Comparison of ENCODE assay signal across 11 cellular contexts in the genomic region with DNA sequence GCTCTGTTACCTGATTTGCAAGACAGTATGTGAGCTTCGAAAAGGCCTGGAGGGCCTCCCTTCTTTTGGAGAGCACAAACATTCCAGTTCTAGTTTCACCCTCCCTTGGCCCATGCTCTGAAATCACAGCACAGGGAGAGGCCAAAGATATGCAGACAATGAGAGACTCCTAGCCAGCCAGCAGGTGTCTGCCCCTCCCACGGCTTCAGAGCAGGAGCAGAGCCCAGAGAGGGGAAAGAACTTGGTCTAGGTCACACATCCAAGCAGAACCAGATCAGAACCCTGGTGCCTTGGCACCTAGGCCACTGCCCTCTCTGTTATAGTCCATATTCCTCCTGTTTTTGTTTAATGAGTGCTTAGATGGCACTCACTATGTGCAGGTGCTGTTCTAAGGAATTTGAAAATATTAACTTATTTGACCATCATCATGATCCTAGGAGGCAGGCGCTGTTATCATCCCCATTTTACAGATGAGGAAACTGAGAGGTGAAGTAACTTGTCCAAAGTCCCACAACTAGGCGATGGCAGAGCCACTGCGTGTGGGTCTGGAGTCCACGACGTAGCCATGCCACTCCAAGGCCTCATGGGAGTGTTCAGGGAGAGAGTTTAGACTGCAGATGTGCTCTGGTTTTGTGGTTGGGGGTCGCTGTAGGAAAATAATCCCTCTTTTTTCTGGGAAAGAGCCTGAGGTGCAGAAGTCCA. TPM values are rescaled to one million over a fixed set of nuclear protein-coding genes. Genes with fewer than 3 reads are reported as not detected.
DNase-seq lines count a peak whose midpoint lies in the region; ATAC-seq, FAIRE-seq and TF ChIP-seq lines count a peak whose summit lies in the region.
"Had no signal": no experiment of that assay in that cellular context is flagged by ENCODE, and none has a peak within 500 bp of the region (broad histone marks: within the 10 kb centered on the region; RNA-seq: fewer than 3 reads in every experiment).

No MANE protein-coding gene starts in this region.

- peak overlapping the region; percentile 39 to 47; a peak in 3 of 4 replicates for H3K4me2 ChIP-seq in H1 (ENCODE audit: insufficient read depth in 1 of 2, low read depth in 2 of 2, low read length in 2 of 2)

- H2AFZ ChIP-seq in H1 (ENCODE audit: low read length): peak overlapping the region; percentile 83

- 0 out of 8 replicates have a peak overlapping the region, but pooled peaks of 1 of the 4 experiments have one; percentile 13 for H3K4me3 ChIP-seq in H1 (ENCODE audit: extremely low read depth in 1 of 4, insufficient read depth in 2 of 4, low read depth in 3 of 4, low read length in 4 of 4)

- peak overlapping the region; percentile 32; the same call in 1 of the 2 replicates for H2AK5ac ChIP-seq in H1 (ENCODE audit: low read depth, low read length)

- H3K27ac ChIP-seq in H1 (ENCODE audit: low read depth, low read length): peak overlapping the region; percentile 77
- H3K27ac ChIP-seq: 22Rv1 had no signal

- H2BK15ac ChIP-seq in H1 (ENCODE audit: low read length): peak overlapping the region; percentile 89; the same call in 1 of the 2 replicates

- 75% methylated on average over 8 of the region's 8 CpGs; no CpG with 5 or more reads in 1 of the 2 experiments for WGBS in H1 (ENCODE audit: extremely low coverage in 1 of 2, insufficient coverage in 1 of 2, insufficient read length in 1 of 2, insufficient replicate concordance in 2 of 2, low coverage in 1 of 2, low lambda C conversion rate in 2 of 2, missing lambda C conversion rate in 1 of 2), 2 experiments

- no peaks in the 10 kb centered on the region for H4K20me1 ChIP-seq in H1 (replicated peaks in 1 of 2; ENCODE audit: control insufficient read depth in 1 of 2, insufficient read depth in 2 of 2, low read length in 2 of 2)

- H3K9me3 Mint-ChIP-seq in mesothelial cell of epicardium: no peaks in the 10 kb centered on the region
- no peaks in the 10 kb centered on the region for H3K9me3 Mint-ChIP-seq in type B pancreatic cell
- H3K9me3 Mint-ChIP-seq: activated CD8-positive, alpha-beta T cell treated with anti-CD3 and anti-CD28 coated beads for 36 hours; activated naive CD4-positive, alpha-beta T cell treated with anti-CD3 and anti-CD28 coated beads, Interleukin-2, amount 50 U/mL, for 72 hours had no signal

- H3K27ac Mint-ChIP-seq in mesothelial cell of epicardium (peak overlapping the region; percentile 87), type B pancreatic cell (peak overlapping the region; percentile 88), T-helper 17 cell (no peak overlapping the region)
- H3K27ac Mint-ChIP-seq: activated CD8-positive, alpha-beta T cell treated with anti-CD3 and anti-CD28 coated beads for 36 hours had no signal

- no peak overlapping the region for H3K23ac ChIP-seq in H1 (ENCODE audit: insufficient read length)

- peak in 1 of 2 experiments; percentile 40; a peak in 1 of 3 replicates for TF ChIP-seq EP300 in H1 (IDR thresholded peaks at IDR 0.05; ENCODE audit: borderline replicate concordance in 1 of 2, low read depth in 2 of 2, low read length in 2 of 2)

- ATAC-seq in HG02588 (IDR thresholded peaks at IDR 0.05; ENCODE audit: unreplicated experiment) (no peak), T-helper 17 cell (no peak)

- DNase-seq in DMS 273 (lab: John Stamatoyannopoulos, UW; ENCODE audit: unreplicated experiment) (peak; percentile 17), DMS 273 treated with DMSO at 0.1 percent for 48 hours (lab: John Stamatoyannopoulos, UW) (no peak), H1 (ENCODE audit: low read depth in 1 of 2, low spot score in 2 of 2) (peak; percentile 47 to 58), mesothelial cell of epicardium (ENCODE audit: low spot score in 2 of 2, unreplicated experiment in 2 of 2) (no peak), type B pancreatic cell (ENCODE audit: extremely low spot score, unreplicated experiment) (no peak), OCI-M1 (lab: John Stamatoyannopoulos, UW) (no peak), T-helper 17 cell (no peak)

- CTCF ChIA-PET in H1 (lab: Charles Lee; ENCODE audit: partially characterized antibody): interaction anchor here (0.9 to 2.8 kb wide), 5 partner anchors 25 to 103 kb away, joined by 3 to 7 read pairs (median 4); partner anchors contain the start of gene TMOD1

- peak overlapping the region; percentile 26 for H4K91ac ChIP-seq in H1 (replicated peaks; ENCODE audit: insufficient read length, low read length)

- H3K4me3 Mint-ChIP-seq in mesothelial cell of epicardium (no peak overlapping the region), type B pancreatic cell (no peak overlapping the region), T-helper 17 cell (no peak overlapping the region)
- H3K4me3 Mint-ChIP-seq: activated CD8-positive, alpha-beta T cell treated with anti-CD3 and anti-CD28 coated beads for 36 hours had no signal

- peak; percentile 87 for FAIRE-seq in H1 (lab: Jason Lieb, UNC)

- no peak overlapping the region for H4K8ac ChIP-seq in H1 (ENCODE audit: extremely low read depth, insufficient read depth, low read length)

- no peaks in the 10 kb centered on the region for H3K79me2 ChIP-seq in H1 (ENCODE audit: control insufficient read depth in 1 of 2, insufficient read depth in 2 of 2, low read length in 2 of 2)

- H3K36me3 ChIP-seq in H1 (ENCODE audit: control insufficient read depth in 2 of 4, insufficient read depth in 4 of 4, low read length in 3 of 4): no peaks in the 10 kb centered on the region

- peak overlapping the region; percentile 14 for H3K4ac ChIP-seq in H1 (replicated peaks; ENCODE audit: insufficient read length, low read depth, low read length)

- TF ChIP-seq CTCF in H1 (IDR thresholded peaks at IDR 0.05; ENCODE audit: control extremely low read depth in 1 of 3, insufficient read depth in 1 of 3, low read depth in 1 of 3, low read length in 3 of 3) (no peak), mesothelial cell of epicardium (IDR thresholded peaks at IDR 0.05; ENCODE audit: unreplicated experiment) (no peak), type B pancreatic cell (conservative IDR thresholded peaks at IDR 0.05) (no peak)

- H4K5ac ChIP-seq in H1 (ENCODE audit: insufficient read length, low read depth, low read length): peak overlapping the region; percentile 20

- no peaks in the 10 kb centered on the region for H3K23me2 ChIP-seq in H1 (ENCODE audit: low read depth, low read length)

- H2BK5ac ChIP-seq in H1 (ENCODE audit: low read depth, low read length): 0 out of 2 replicates have a peak overlapping the region, but pooled peaks have one; percentile 19

- H3K36me3 Mint-ChIP-seq in mesothelial cell of epicardium: no peaks in the 10 kb centered on the region
- H3K36me3 Mint-ChIP-seq in type B pancreatic cell: no peaks in the 10 kb centered on the region
- no peaks in the 10 kb centered on the region for H3K36me3 Mint-ChIP-seq in T-helper 17 cell (ENCODE audit: low read depth)
- H3K36me3 Mint-ChIP-seq: activated naive CD4-positive, alpha-beta T cell treated with anti-CD3 and anti-CD28 coated beads, Interleukin-2, amount 50 U/mL, for 72 hours had no signal

- POLR2A ChIA-PET in H1 (lab: Charles Lee; ENCODE audit: partially characterized antibody): interaction anchor here (0.6 to 1.7 kb wide), 3 partner anchors 26 to 28 kb away, joined by 3 to 4 read pairs (median 3); partner anchors contain the start of gene TMOD1

- TF ChIP-seq RAD21 in H1 (IDR thresholded peaks at IDR 0.05 in 1 of 2, conservative IDR thresholded peaks at IDR 0.05 in 1 of 2; ENCODE audit: low read depth in 2 of 2, low read length in 2 of 2): no peak; a peak in 1 of 4 replicates

- peak overlapping the region; percentile 62 for H2BK12ac ChIP-seq in H1 (ENCODE audit: low read depth, low read length)

- H3K27me3 Mint-ChIP-seq in mesothelial cell of epicardium (ENCODE audit: low read depth) (peaks cover 3% of the 10 kb centered on the region), type B pancreatic cell (peaks cover 4% of the 10 kb centered on the region), T-helper 17 cell (peaks cover 10% of the 10 kb centered on the region)

- no peaks in the 10 kb centered on the region for H3K79me1 ChIP-seq in H1 (ENCODE audit: low read depth, low read length)

- H3K4me1 Mint-ChIP-seq in mesothelial cell of epicardium (peaks cover 29% of the 10 kb centered on the region), type B pancreatic cell (ENCODE audit: unreplicated experiment) (peaks cover 5% of the 10 kb centered on the region), T-helper 17 cell (no peaks in the 10 kb centered on the region)

- peaks cover 8 to 22% (median 16%) of the 10 kb centered on the region in 4 experiments for H3K4me1 ChIP-seq in H1 (replicated peaks in 1 of 4; ENCODE audit: control insufficient read depth in 3 of 4, insufficient read depth in 4 of 4, low read length in 3 of 4)

- H2BK20ac ChIP-seq in H1 (ENCODE audit: low read length): peak overlapping the region; percentile 92

- H3K18ac ChIP-seq in H1 (ENCODE audit: extremely low read depth, low read length): peak overlapping the region; percentile 62; the same call in 1 of the 2 replicates

- no peak overlapping the region for H3K56ac ChIP-seq in H1 (replicated peaks; ENCODE audit: insufficient read length, low read depth, low read length)

- no peaks in the 10 kb centered on the region for H3K27me3 ChIP-seq in H1 (replicated peaks in 1 of 4; ENCODE audit: control insufficient read depth in 3 of 4, extremely low read depth in 1 of 4, insufficient read depth in 3 of 4, low read length in 3 of 4)

- no peaks in the 10 kb centered on the region for H3K9me3 ChIP-seq in H1 (ENCODE audit: insufficient read depth in 2 of 2, low read depth in 1 of 2, low read length in 1 of 2)
- no peaks in the 10 kb centered on the region for H3K9me3 ChIP-seq in T-helper 17 cell (ENCODE audit: control insufficient read depth, low read length, poor library complexity, severe bottlenecking)

- no peak for TF ChIP-seq POLR2A in H1 (IDR thresholded peaks at IDR 0.05; ENCODE audit: control extremely low read depth in 1 of 2, low read depth in 2 of 2, low read length in 2 of 2)

- H3K14ac ChIP-seq in H1 (ENCODE audit: insufficient read length): no peak overlapping the region

- H3K9ac ChIP-seq in H1 (replicated peaks in 1 of 4; ENCODE audit: extremely low read depth in 1 of 4, low read depth in 3 of 4, low read length in 3 of 4): no peak overlapping the region

- H2BK120ac ChIP-seq in H1 (replicated peaks; ENCODE audit: low read depth, low read length): peak overlapping the region; percentile 18

RNA-seq across cellular contexts. Expression of gene TMOD1, which starts 27.2 kb away (rescaled TPM):
- 0.88 and 1.1 TPM in 2 replicates for total RNA-seq in H1 (2021; fragmentation: NEBNext Ultra II Directional; extraction: Animal tissue kit (Norgen Biotek cat#: 25700))
- polyA plus RNA-seq in H1 (2011; rRNA removed): 0.17 and 0.27 TPM in 2 replicates
- 0.50 TPM for polyA plus RNA-seq in H1 (2011; cell fraction: cytosol; rRNA removed)
- polyA plus RNA-seq in H1 (2011; cell fraction: nucleus; rRNA removed): 0.43 TPM
- 0.89 to 1.5 TPM (median 0.97 TPM) in 4 replicates for polyA plus RNA-seq in H1 (2012, experiment 1 of 2)
- 0.46 TPM for polyA plus RNA-seq in H1 (2012, experiment 2 of 2)
- polyA plus RNA-seq in H1 (2013, experiment 1 of 2): 0.49 TPM
- 0.37 TPM for polyA plus RNA-seq in H1 (2013, experiment 2 of 2)
- polyA minus RNA-seq in H1 (2011; rRNA and poly(A)+ RNA removed): 0.17 and 0.25 TPM in 2 replicates
- not detected for polyA minus RNA-seq in H1 (2011; cell fraction: cytosol; rRNA and poly(A)+ RNA removed)
- 0.70 TPM for polyA minus RNA-seq in H1 (2011; cell fraction: nucleus; rRNA and poly(A)+ RNA removed)
- 0.49 to 0.66 TPM (median 0.59 TPM) in 3 replicates for total RNA-seq in mesothelial cell of epicardium
- 10.5 and 12.9 TPM in 2 replicates for total RNA-seq in type B pancreatic cell (ENCODE audit: low replicate concordance)
- total RNA-seq in T-helper 17 cell: under 1 TPM; 0.86 to 0.94 TPM

Comparison
In these comparisons a context has a peak if more than half of its experiments do, and no peak if none do; other contexts are left out.
1. DNase-seq: peak in DMS 273 (single experiment) and H1 (2 of 2); none in DMS 273 treated with DMSO at 0.1 percent for 48 hours (single experiment), mesothelial cell of epicardium (0 of 2), type B pancreatic cell (single experiment), OCI-M1 (single experiment) and T-helper 17 cell (0 of 3).